ENCODE assay signal across 13 cellular contexts in genomic region chr13:25371158-25371557, GRCh38. TPM values are rescaled to one million over a fixed set of nuclear protein-coding genes. Genes with fewer than 3 reads are reported as not detected.
DNase-seq lines count a peak whose midpoint lies in the region; ATAC-seq and TF ChIP-seq lines count a peak whose summit lies in the region.
"Had no signal": no experiment of that assay in that cellular context is flagged by ENCODE, and none has a peak within 500 bp of the region (broad histone marks: within the 10 kb centered on the region; RNA-seq: fewer than 3 reads in every experiment).

No MANE protein-coding gene starts in this region.

- no peak overlapping the region for H3K4ac ChIP-seq in neuronal stem cell (ENCODE audit: low read length)

- H3K9ac ChIP-seq in endodermal cell (ENCODE audit: extremely low read depth, low read length, poor library complexity, severe bottlenecking): no peak overlapping the region
- no peak overlapping the region for H3K9ac ChIP-seq in neuronal stem cell (ENCODE audit: low read depth, low read length, poor library complexity)

- TF ChIP-seq CTCF in RWPE2 (IDR thresholded peaks at IDR 0.05; ENCODE audit: poor library complexity, severe bottlenecking) (no peak), endodermal cell (conservative IDR thresholded peaks at IDR 0.05) (no peak)

- H3K27ac ChIP-seq in RWPE2 (ENCODE audit: poor library complexity, severe bottlenecking) (no peak overlapping the region), endodermal cell (ENCODE audit: low read depth, low read length) (no peak overlapping the region), neuronal stem cell (replicated peaks; ENCODE audit: low read length) (no peak overlapping the region), right cardiac atrium (ENCODE audit: low read length) (no peak overlapping the region)
- H3K27ac ChIP-seq: esophagus muscularis mucosa, thoracic aorta had no signal

- intact Hi-C loops in right cardiac atrium (cut with DNase I): no loop called here

- 96 to 97% methylated on average over 5 to 6 of the region's 11 CpGs for WGBS in endodermal cell (ENCODE audit: insufficient coverage in 1 of 2, insufficient read length in 1 of 2), 2 experiments
- WGBS in neuronal stem cell (ENCODE audit: extremely low coverage in 2 of 2, insufficient read length in 2 of 2, insufficient replicate concordance in 1 of 2), 2 donors: no CpG with 5 or more reads among the region's 11 CpGs
- 66% methylated on average over 10 of the region's 11 CpGs for WGBS in right cardiac atrium

- H3K27me3 Mint-ChIP-seq in activated CD4-positive, alpha-beta T cell treated with anti-CD3 and anti-CD28 coated beads, Interleukin-2, amount 10 ng/mL, durations not matched to agents 7 days and 5 days: peaks cover 68% of the 10 kb centered on the region
- H3K27me3 Mint-ChIP-seq in endodermal cell (ENCODE audit: insufficient read depth): peaks cover 61% of the 10 kb centered on the region

- H3K4me3 ChIP-seq in RWPE2 (ENCODE audit: severe bottlenecking) (peak overlapping the region; percentile 37), endodermal cell (ENCODE audit: low read length) (peak overlapping the region; percentile 77), neuronal stem cell (ENCODE audit: low read length in 2 of 2) (no peak overlapping the region), right cardiac atrium (ENCODE audit: low read length) (no peak overlapping the region)

- no peaks in the 10 kb centered on the region for H3K36me3 ChIP-seq in RWPE2 (ENCODE audit: low read depth)
- H3K36me3 ChIP-seq in endodermal cell (ENCODE audit: control insufficient read depth, insufficient read depth, low read length): no peaks in the 10 kb centered on the region
- H3K36me3 ChIP-seq in neuronal stem cell (replicated peaks in 1 of 2; ENCODE audit: control insufficient read depth in 2 of 2, insufficient read depth in 2 of 2, low read length in 2 of 2): no peaks in the 10 kb centered on the region
- H3K36me3 ChIP-seq: esophagus muscularis mucosa, thoracic aorta had no signal

- no peak overlapping the region for H2AK5ac ChIP-seq in neuronal stem cell (ENCODE audit: low read depth, low read length)

- H3K27me3 ChIP-seq in RWPE2 (ENCODE audit: insufficient read depth, poor library complexity, severe bottlenecking) (peaks cover 54% of the 10 kb centered on the region), endodermal cell (ENCODE audit: control insufficient read depth, insufficient read depth, low read length, poor library complexity, severe bottlenecking) (peaks cover 71% of the 10 kb centered on the region), neuronal stem cell (ENCODE audit: control insufficient read depth in 3 of 3, insufficient read depth in 3 of 3, low read depth in 1 of 3, low read length in 3 of 3) (peaks cover 0 to 77% (median 37%) of the 10 kb centered on the region in 3 experiments), right cardiac atrium (ENCODE audit: control insufficient read depth, insufficient read depth) (no peaks in the 10 kb centered on the region)

- peaks cover 5% of the 10 kb centered on the region for H3K4me1 Mint-ChIP-seq in activated CD4-positive, alpha-beta T cell treated with anti-CD3 and anti-CD28 coated beads, Interleukin-2, amount 10 ng/mL, durations not matched to agents 7 days and 5 days
- peaks cover 2% of the 10 kb centered on the region for H3K4me1 Mint-ChIP-seq in endodermal cell

- no peak overlapping the region for H2AFZ ChIP-seq in neuronal stem cell (ENCODE audit: low read length)

- H4K8ac ChIP-seq in neuronal stem cell (ENCODE audit: low read depth, low read length): no peak overlapping the region

- POLR2A ChIA-PET in activated CD4-positive, alpha-beta T cell treated with anti-CD3 and anti-CD28 coated beads, Interleukin-2, amount 10 ng/mL, durations not matched to agents 7 days and 5 days (lab: Charles Lee): no interaction called here

- H3K36me3 Mint-ChIP-seq in activated CD4-positive, alpha-beta T cell treated with anti-CD3 and anti-CD28 coated beads, Interleukin-2, amount 10 ng/mL, durations not matched to agents 7 days and 5 days (ENCODE audit: low read depth): no peaks in the 10 kb centered on the region
- H3K36me3 Mint-ChIP-seq in endodermal cell (ENCODE audit: low read depth): no peaks in the 10 kb centered on the region

- peak overlapping the region; percentile 95 for H3K4me2 ChIP-seq in neuronal stem cell (ENCODE audit: insufficient read depth, low read length, poor library complexity, severe bottlenecking)

- no peaks in the 10 kb centered on the region for H3K4me1 ChIP-seq in RWPE2 (ENCODE audit: insufficient read depth, poor library complexity, severe bottlenecking)
- H3K4me1 ChIP-seq in endodermal cell (ENCODE audit: control insufficient read depth, insufficient read depth, low read length): no peaks in the 10 kb centered on the region
- peaks cover 2% of the 10 kb centered on the region in 2 donors for H3K4me1 ChIP-seq in neuronal stem cell (ENCODE audit: control insufficient read depth in 2 of 2, insufficient read depth in 1 of 2, low read depth in 1 of 2, low read length in 2 of 2)
- no peaks in the 10 kb centered on the region for H3K4me1 ChIP-seq in right cardiac atrium (ENCODE audit: control insufficient read depth, insufficient read depth, low read length)

- H3K79me1 ChIP-seq in neuronal stem cell (ENCODE audit: low read depth, low read length): no peaks in the 10 kb centered on the region

- H3K23ac ChIP-seq in neuronal stem cell (ENCODE audit: low read depth, low read length, poor library complexity): no peak overlapping the region

- H2BK15ac ChIP-seq in neuronal stem cell (ENCODE audit: low read length): no peak overlapping the region

- no peak overlapping the region for H3K18ac ChIP-seq in neuronal stem cell (ENCODE audit: low read length)

- H2BK120ac ChIP-seq in neuronal stem cell (ENCODE audit: low read depth, low read length): no peak overlapping the region

- H2BK5ac ChIP-seq in neuronal stem cell (ENCODE audit: low read length): no peak overlapping the region

- H2BK12ac ChIP-seq in neuronal stem cell (ENCODE audit: low read length): no peak overlapping the region

- no peak overlapping the region for H3K14ac ChIP-seq in neuronal stem cell (ENCODE audit: low read length)

- no peak overlapping the region for H3K27ac Mint-ChIP-seq in activated CD4-positive, alpha-beta T cell treated with anti-CD3 and anti-CD28 coated beads, Interleukin-2, amount 10 ng/mL, durations not matched to agents 7 days and 5 days
- no peak overlapping the region for H3K27ac Mint-ChIP-seq in endodermal cell

- H3K9me3 Mint-ChIP-seq in activated CD4-positive, alpha-beta T cell treated with anti-CD3 and anti-CD28 coated beads, Interleukin-2, amount 10 ng/mL, durations not matched to agents 7 days and 5 days: no peaks in the 10 kb centered on the region
- no peaks in the 10 kb centered on the region for H3K9me3 Mint-ChIP-seq in endodermal cell

- ATAC-seq in RWPE2 (ENCODE audit: low read depth) (no peak), right cardiac atrium (no peak)
- ATAC-seq: HCT116 had no signal

- no peaks in the 10 kb centered on the region for H3K9me3 ChIP-seq in RWPE2 (ENCODE audit: severe bottlenecking)
- H3K9me3 ChIP-seq in endodermal cell (ENCODE audit: control insufficient read depth, low read length): no peaks in the 10 kb centered on the region
- H3K9me3 ChIP-seq in neuronal stem cell (replicated peaks in 1 of 2; ENCODE audit: control insufficient read depth in 2 of 2, insufficient read depth in 1 of 2, low read depth in 1 of 2, low read length in 2 of 2): no peaks in the 10 kb centered on the region
- no peaks in the 10 kb centered on the region for H3K9me3 ChIP-seq in right cardiac atrium (ENCODE audit: control insufficient read depth, low read length)
- H3K9me3 ChIP-seq: esophagus muscularis mucosa, thoracic aorta had no signal

- H3K4me3 Mint-ChIP-seq in activated CD4-positive, alpha-beta T cell treated with anti-CD3 and anti-CD28 coated beads, Interleukin-2, amount 10 ng/mL, durations not matched to agents 7 days and 5 days: peak overlapping the region; percentile 55
- peak overlapping the region; percentile 65 for H3K4me3 Mint-ChIP-seq in endodermal cell

- no peak overlapping the region for H4K91ac ChIP-seq in neuronal stem cell (ENCODE audit: low read depth, low read length, poor library complexity)

- DNase-seq in activated CD4-positive, alpha-beta T cell treated with anti-CD3 and anti-CD28 coated beads, Interleukin-2, amount 10 ng/mL, durations not matched to agents 7 days and 5 days: no peak
- no peak for DNase-seq in activated CD4-positive, alpha-beta T cell treated with anti-CD3 and anti-CD28 coated beads, Interleukin-2, amount 50 U/mL, for 4 hours
- DNase-seq in RWPE2 (ENCODE audit: low spot score): no peak
- no peak for DNase-seq in endodermal cell
- no peak for DNase-seq in neuronal stem cell (ENCODE audit: low spot score)
- DNase-seq in right cardiac atrium: no peak
- DNase-seq in COLO829 (ENCODE audit: low spot score): no peak
- no peak for DNase-seq in NCI-H1436 treated with DMSO at 0.1 percent for 48 hours (lab: John Stamatoyannopoulos, UW)
- DNase-seq: activated CD4-positive, alpha-beta T cell treated with anti-CD3 and anti-CD28 coated beads for 48 hours; hippocampal formation had no signal

- CTCF ChIA-PET in activated CD4-positive, alpha-beta T cell treated with anti-CD3 and anti-CD28 coated beads, Interleukin-2, amount 10 ng/mL, durations not matched to agents 7 days and 5 days (lab: Charles Lee): interaction anchor here (1.0 kb wide), 1 partner anchor 143 kb away, joined by 3 read pairs; no protein-coding TSS in a partner anchor

RNA-seq across cellular contexts. Expression of gene ATP8A2, which starts 0.6 kb away (rescaled TPM):
- total RNA-seq in activated CD4-positive, alpha-beta T cell treated with anti-CD3 and anti-CD28 coated beads, Interleukin-2, amount 10 ng/mL, durations not matched to agents 7 days and 5 days: under 1 TPM; 0.22 to 0.42 TPM
- 1 to 10 TPM; 1.6 to 2.9 TPM for total RNA-seq in endodermal cell
- polyA plus RNA-seq in endodermal cell (2013, experiment 1 of 2): 0.64 TPM
- 0.83 TPM for polyA plus RNA-seq in endodermal cell (2013, experiment 2 of 2)
- polyA plus RNA-seq in neuronal stem cell (2013, experiment 1 of 2): 1.4 TPM
- 1.3 TPM for polyA plus RNA-seq in neuronal stem cell (2013, experiment 2 of 2)
- under 1 TPM; 0.14 to 0.65 (median 0.30) TPM for total RNA-seq in right cardiac atrium
- 0.09 TPM for polyA plus RNA-seq in right cardiac atrium

Comparison
In these comparisons a context has a peak if more than half of its experiments do, and no peak if none do; other contexts are left out.
1. H3K4me3 ChIP-seq: peak in RWPE2 (single experiment) and endodermal cell (single experiment); none in neuronal stem cell (0 of 2) and right cardiac atrium (single experiment).